Comparison of ENCODE assay signal across 8 cellular contexts in genomic region chr18:46333371-46334199, GRCh38.
A peak's percentile ranks its signal among the peaks of the same experiment; 100 is the strongest.
DNase-seq lines count a peak whose midpoint lies in the region; ATAC-seq, FAIRE-seq and TF ChIP-seq lines count a peak whose summit lies in the region.

No MANE protein-coding gene starts in this region.

- H3K27ac Mint-ChIP-seq in activated CD8-positive, alpha-beta memory T cell treated with anti-CD3 and anti-CD28 coated beads, Interleukin-2, amount 10 ng/mL, durations not matched to agents 7 days and 5 days, result no peak overlapping the region

- H3K9ac ChIP-seq in DND-41 (ENCODE audit: low read depth, low read length), result peak overlapping the region; percentile 83

- CTCF ChIA-PET in activated CD8-positive, alpha-beta memory T cell treated with anti-CD3 and anti-CD28 coated beads, Interleukin-2, amount 10 ng/mL, durations not matched to agents 7 days and 5 days (lab: Charles Lee), result no interaction called here

- H3K79me2 ChIP-seq in DND-41 (ENCODE audit: insufficient read depth, low read length), result peaks cover 56% of the 10 kb centered on the region

- no peaks in the 10 kb centered on the region for H3K9me3 Mint-ChIP-seq in activated CD8-positive, alpha-beta memory T cell treated with anti-CD3 and anti-CD28 coated beads, Interleukin-2, amount 10 ng/mL, durations not matched to agents 7 days and 5 days (ENCODE audit: low read depth)

- peak overlapping the region; percentile 99 for H3K4me2 ChIP-seq in DND-41 (ENCODE audit: insufficient read depth, low read length)

- peaks cover 5% of the 10 kb centered on the region; the same call in 1 of the 2 replicates for H4K20me1 ChIP-seq in DND-41 (ENCODE audit: insufficient read depth, low read length)

- H3K27me3 ChIP-seq in DND-41 (ENCODE audit: insufficient read depth, low read length, poor library complexity) (no peaks in the 10 kb centered on the region), neuron (ENCODE audit: insufficient read depth, low read length) (no peaks in the 10 kb centered on the region)

- H3K4me3 ChIP-seq in DND-41 (ENCODE audit: low read depth in 1 of 2, low read length in 2 of 2), result peak overlapping the region; percentile 29 to 81; a peak in 3 of 4 replicates
- peak overlapping the region; percentile 64 for H3K4me3 ChIP-seq in neuron (ENCODE audit: low read length)

- DNase-seq in DND-41 (peak; percentile 74), NCI-H1105 (lab: John Stamatoyannopoulos, UW) (peak; percentile 66), frontal cortex (ENCODE audit: low spot score in 2 of 2) (peak; percentile 69 to 74), hepatic stellate cell (ENCODE audit: low spot score) (no peak)
- DNase-seq in activated CD8-positive, alpha-beta memory T cell treated with anti-CD3 and anti-CD28 coated beads, Interleukin-2, amount 10 ng/mL, durations not matched to agents 7 days and 5 days, result no peak

- H3K4me1 ChIP-seq in DND-41 (ENCODE audit: insufficient read depth, low read length) (peaks cover 55% of the 10 kb centered on the region), neuron (ENCODE audit: insufficient read depth, low read length) (peaks cover 44% of the 10 kb centered on the region)

- ATAC-seq in DND-41 (ENCODE audit: insufficient read depth, low read depth) (peak; percentile 74), HG02884 (IDR thresholded peaks at IDR 0.05; ENCODE audit: unreplicated experiment) (no peak), HG03097 (IDR thresholded peaks at IDR 0.05; ENCODE audit: low FRiP score, unreplicated experiment) (no peak)
- peak; percentile 50 for ATAC-seq in activated CD8-positive, alpha-beta memory T cell treated with anti-CD3 and anti-CD28 coated beads, Interleukin-2, amount 10 ng/mL, durations not matched to agents 7 days and 5 days

- peaks cover 31% of the 10 kb centered on the region for H3K4me1 Mint-ChIP-seq in activated CD8-positive, alpha-beta memory T cell treated with anti-CD3 and anti-CD28 coated beads, Interleukin-2, amount 10 ng/mL, durations not matched to agents 7 days and 5 days

- peak overlapping the region; percentile 76 for H3K27ac ChIP-seq in DND-41 (ENCODE audit: low read length)

- peaks cover 87% of the 10 kb centered on the region for H3K27me3 Mint-ChIP-seq in activated CD8-positive, alpha-beta memory T cell treated with anti-CD3 and anti-CD28 coated beads, Interleukin-2, amount 10 ng/mL, durations not matched to agents 7 days and 5 days

- no peaks in the 10 kb centered on the region for H3K36me3 Mint-ChIP-seq in activated CD8-positive, alpha-beta memory T cell treated with anti-CD3 and anti-CD28 coated beads, Interleukin-2, amount 10 ng/mL, durations not matched to agents 7 days and 5 days

- no peak for FAIRE-seq in frontal cortex (lab: Jason Lieb, UNC)

- peak; percentile 8 for TF ChIP-seq CTCF in DND-41 (IDR thresholded peaks at IDR 0.05; ENCODE audit: borderline replicate concordance, extremely low read depth, low read length, poor library complexity, severe bottlenecking)

- H3K4me3 Mint-ChIP-seq in activated CD8-positive, alpha-beta memory T cell treated with anti-CD3 and anti-CD28 coated beads, Interleukin-2, amount 10 ng/mL, durations not matched to agents 7 days and 5 days, result peak overlapping the region; percentile 52

- H3K36me3 ChIP-seq in DND-41 (ENCODE audit: insufficient read depth, low read length), result no peaks in the 10 kb centered on the region; the same call in 1 of the 2 replicates
- no peaks in the 10 kb centered on the region for H3K36me3 ChIP-seq in neuron (ENCODE audit: insufficient read depth, low read length)

- no peaks in the 10 kb centered on the region for H3K9me3 ChIP-seq in DND-41 (ENCODE audit: insufficient read depth, low read length, severe bottlenecking)
- no peaks in the 10 kb centered on the region for H3K9me3 ChIP-seq in neuron (ENCODE audit: low read length)

- peak overlapping the region; percentile 89 for H2AFZ ChIP-seq in DND-41 (ENCODE audit: low read depth, low read length)
- peak overlapping the region; percentile 18 for H2AFZ ChIP-seq in neuron (ENCODE audit: low read depth, low read length)

Comparison
In these comparisons a context has a peak if more than half of its experiments do, and no peak if none do; other contexts are left out.
1. ATAC-seq: peak in DND-41 (single experiment) and activated CD8-positive, alpha-beta memory T cell treated with anti-CD3 and anti-CD28 coated beads, Interleukin-2, amount 10 ng/mL, durations not matched to agents 7 days and 5 days (single experiment); none in HG02884 (single experiment) and HG03097 (single experiment).
2. DNase-seq: peak in DND-41 (single experiment), NCI-H1105 (single experiment) and frontal cortex (2 of 2); none in activated CD8-positive, alpha-beta memory T cell treated with anti-CD3 and anti-CD28 coated beads, Interleukin-2, amount 10 ng/mL, durations not matched to agents 7 days and 5 days (single experiment) and hepatic stellate cell (single experiment).